Comparison of ENCODE assay signal across 23 cellular contexts in the genomic region with DNA sequence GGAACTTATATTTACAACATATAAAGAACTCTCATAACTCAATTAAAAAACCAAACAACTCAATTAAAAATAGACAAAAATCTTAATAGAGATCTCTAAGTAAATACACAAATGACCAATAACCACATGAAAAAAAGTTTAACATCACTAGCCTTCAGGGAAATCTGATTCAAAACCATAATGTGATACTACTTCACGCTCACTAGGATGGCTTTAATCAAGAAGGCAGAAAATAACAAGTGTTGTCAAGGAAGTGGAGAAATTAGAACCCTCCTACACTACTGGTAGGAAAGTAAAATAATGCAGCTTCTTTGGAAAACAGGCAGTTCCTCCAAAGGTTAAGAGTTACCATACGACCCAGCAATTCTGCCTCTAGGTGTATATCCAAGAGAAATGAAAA.
"Had no signal": no experiment of that assay in that cellular context is flagged by ENCODE, and none has a peak within 500 bp of the region (broad histone marks: within the 10 kb centered on the region; RNA-seq: fewer than 3 reads in every experiment).

No MANE protein-coding gene starts in this region.

- ATAC-seq: activated CD4-positive, alpha-beta T cell treated with anti-CD3 and anti-CD28 coated beads for 36 hours; activated naive CD4-positive, alpha-beta T cell treated with anti-CD3 and anti-CD28 coated beads, Interleukin-2, amount 50 U/mL, for 72 hours had no signal

- H3K27ac Mint-ChIP-seq: activated CD4-positive, alpha-beta memory T cell treated with anti-CD3 and anti-CD28 coated beads, Interleukin-2, amount 10 ng/mL, durations not matched to agents 7 days and 5 days; activated naive CD4-positive, alpha-beta T cell treated with anti-CD3 and anti-CD28 coated beads, Interleukin-2, amount 50 U/mL, for 72 hours had no signal

- H3K36me3 ChIP-seq: brain microvascular endothelial cell had no signal

- H3K4me3 Mint-ChIP-seq: activated CD4-positive, alpha-beta memory T cell treated with anti-CD3 and anti-CD28 coated beads, Interleukin-2, amount 10 ng/mL, durations not matched to agents 7 days and 5 days; activated CD4-positive, alpha-beta T cell treated with anti-CD3 and anti-CD28 coated beads for 36 hours had no signal

- H3K36me3 Mint-ChIP-seq: IgD-negative memory B cell had no signal

- DNase-seq: activated CD4-positive, alpha-beta memory T cell treated with anti-CD3 and anti-CD28 coated beads, Interleukin-2, amount 10 ng/mL, durations not matched to agents 7 days and 5 days; activated CD4-positive, alpha-beta T cell treated with anti-CD3 and anti-CD28 coated beads for 36 hours; activated CD4-positive, alpha-beta T cell treated with anti-CD3 and anti-CD28 coated beads, Interleukin-2, amount 50 U/mL, for 1 hour; activated CD8-positive, alpha-beta memory T cell treated with anti-CD3 and anti-CD28 coated beads, Interleukin-2, amount 50 U/mL, for 48 hours; activated effector memory CD4-positive, alpha-beta T cell treated with Interleukin-2 at 50 U/mL for 16 hours; activated naive CD4-positive, alpha-beta T cell treated with Interleukin-2 at 50 U/mL for 16 hours; activated T-cell treated with anti-CD3 and anti-CD28 coated beads, Interleukin-2, amount 50 U/mL, for 1 hour; brain microvascular endothelial cell; KG1; MG63; NCI-H1105; NCI-H1436; NCI-H187; NCI-H2081; NCI-H510A treated with DMSO at 0.1 percent for 48 hours; NCI-H69; PC-9; SIG-M5; T-helper 1 cell; WERI-Rb-1 had no signal

- H3K9me3 ChIP-seq: MG63 had no signal

- H3K27me3 ChIP-seq: brain microvascular endothelial cell, MG63 had no signal

- H3K27ac ChIP-seq: brain microvascular endothelial cell, PC-9, SK-N-MC, WERI-Rb-1 had no signal

- H3K27me3 Mint-ChIP-seq: activated CD4-positive, alpha-beta memory T cell treated with anti-CD3 and anti-CD28 coated beads, Interleukin-2, amount 10 ng/mL, durations not matched to agents 7 days and 5 days; activated CD4-positive, alpha-beta T cell treated with anti-CD3 and anti-CD28 coated beads for 36 hours; IgD-negative memory B cell had no signal

- H3K9me3 Mint-ChIP-seq: activated CD4-positive, alpha-beta memory T cell treated with anti-CD3 and anti-CD28 coated beads, Interleukin-2, amount 10 ng/mL, durations not matched to agents 7 days and 5 days; activated naive CD4-positive, alpha-beta T cell treated with anti-CD3 and anti-CD28 coated beads, Interleukin-2, amount 50 U/mL, for 72 hours; IgD-negative memory B cell had no signal

- H2AFZ ChIP-seq: PC-9 had no signal

- H3K4me2 ChIP-seq: PC-9 had no signal

- H3K4me3 ChIP-seq: MG63, PC-9, SK-N-MC had no signal
